8 cellular contexts compared by ENCODE assay signal in the genomic region with DNA sequence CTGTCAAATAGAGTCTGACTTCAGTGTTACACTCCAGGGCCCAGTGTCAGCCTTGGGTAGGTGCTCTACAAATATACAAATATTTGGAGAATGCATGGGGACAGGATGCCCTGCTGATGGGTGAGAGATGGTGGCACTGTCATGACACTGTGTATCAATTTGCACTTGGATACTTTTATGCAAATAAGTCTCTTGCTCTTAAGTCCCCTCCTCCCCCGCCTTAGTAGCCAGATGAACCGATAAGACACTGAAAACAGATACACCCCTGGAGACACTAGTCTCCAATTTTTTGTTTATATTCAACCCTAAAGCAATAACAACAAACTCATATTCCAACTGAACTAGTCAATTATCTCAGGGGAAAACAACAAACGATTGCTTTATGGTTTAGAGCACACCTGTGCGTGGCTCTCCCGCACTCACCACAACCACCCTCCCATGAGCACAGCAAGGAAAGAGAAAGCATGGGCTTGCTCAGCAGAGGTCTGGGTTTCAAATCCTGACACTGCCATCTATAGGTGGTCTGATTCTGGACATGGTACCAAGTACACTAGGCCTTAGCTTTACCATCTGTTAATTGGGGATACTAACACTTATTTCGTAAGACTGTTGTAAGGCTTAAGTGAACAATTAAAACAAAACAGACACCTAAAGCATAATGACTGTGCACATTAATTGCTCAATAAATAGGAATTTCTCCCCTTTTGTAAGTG. TPM values are rescaled to one million over a fixed set of nuclear protein-coding genes. Genes with fewer than 3 reads are reported as not detected.
A peak's percentile ranks its signal among the peaks of the same experiment; 100 is the strongest.
DNase-seq lines count a peak whose midpoint lies in the region; ATAC-seq lines count a peak whose summit lies in the region.

No MANE protein-coding gene starts in this region.

- H3K36me3 ChIP-seq in effector memory CD4-positive, alpha-beta T cell (ENCODE audit: control insufficient read depth, insufficient read depth, low read length) = no peaks in the 10 kb centered on the region

- no peaks in the 10 kb centered on the region for H3K9me3 Mint-ChIP-seq in activated T-helper 2 cell treated with anti-CD3 and anti-CD28 coated beads, Interferon-gamma antibody, Interleukin-2, Interleukin-4, amounts not matched to agents 10 μg/mL and 5 μg/mL and 100 μg/mL, durations not matched to agents 14 hours and 24 hours and 36 hours

- no peak overlapping the region for H3K27ac ChIP-seq in effector memory CD4-positive, alpha-beta T cell (ENCODE audit: insufficient read depth, low read length, poor library complexity, severe bottlenecking)

- H3K36me3 Mint-ChIP-seq in activated T-helper 2 cell treated with anti-CD3 and anti-CD28 coated beads, Interferon-gamma antibody, Interleukin-2, Interleukin-4, amounts not matched to agents 10 μg/mL and 5 μg/mL and 100 μg/mL, durations not matched to agents 14 hours and 24 hours and 36 hours (ENCODE audit: low read depth) = no peaks in the 10 kb centered on the region

- DNase-seq in CD1c-positive myeloid dendritic cell (ENCODE audit: extremely low spot score) (peak; percentile 10), left cardiac atrium (no peak), HuH-7 (ENCODE audit: low spot score) (no peak), DMS 273 treated with DMSO at 0.1 percent for 48 hours (lab: John Stamatoyannopoulos, UW) (no peak)
- peak; percentile 28 for DNase-seq in activated T-helper 2 cell treated with anti-CD3 and anti-CD28 coated beads, Interferon-gamma antibody, Interleukin-2, Interleukin-4, amounts not matched to agents 10 μg/mL and 5 μg/mL and 100 μg/mL, durations not matched to agents 14 hours and 24 hours and 36 hours (ENCODE audit: low spot score)
- DNase-seq in effector memory CD4-positive, alpha-beta T cell = no peak

- H3K4me1 ChIP-seq in effector memory CD4-positive, alpha-beta T cell (ENCODE audit: control insufficient read depth, insufficient read depth, low read length, poor library complexity, severe bottlenecking) = no peaks in the 10 kb centered on the region

- H3K4me3 Mint-ChIP-seq in activated T-helper 2 cell treated with anti-CD3 and anti-CD28 coated beads, Interferon-gamma antibody, Interleukin-2, Interleukin-4, amounts not matched to agents 10 μg/mL and 5 μg/mL and 100 μg/mL, durations not matched to agents 14 hours and 24 hours and 36 hours (ENCODE audit: low read depth) = no peak overlapping the region

- H3K27ac Mint-ChIP-seq in activated T-helper 2 cell treated with anti-CD3 and anti-CD28 coated beads, Interferon-gamma antibody, Interleukin-2, Interleukin-4, amounts not matched to agents 10 μg/mL and 5 μg/mL and 100 μg/mL, durations not matched to agents 14 hours and 24 hours and 36 hours = peak overlapping the region; percentile 54

- no peaks in the 10 kb centered on the region for H3K9me3 ChIP-seq in effector memory CD4-positive, alpha-beta T cell (ENCODE audit: control insufficient read depth, low read length)

- H3K4me1 Mint-ChIP-seq in activated T-helper 2 cell treated with anti-CD3 and anti-CD28 coated beads, Interferon-gamma antibody, Interleukin-2, Interleukin-4, amounts not matched to agents 10 μg/mL and 5 μg/mL and 100 μg/mL, durations not matched to agents 14 hours and 24 hours and 36 hours (ENCODE audit: low read depth) = peaks cover 34% of the 10 kb centered on the region

- intact Hi-C loops in activated T-helper 2 cell treated with anti-CD3 and anti-CD28 coated beads, Interferon-gamma antibody, Interleukin-2, Interleukin-4, amounts not matched to agents 10 μg/mL and 5 μg/mL and 100 μg/mL, durations not matched to agents 14 hours and 24 hours and 36 hours (cut with micrococcal nuclease) = no loop called here
- intact Hi-C loops in left cardiac atrium (cut with DNase I) = no loop called here

- no peaks in the 10 kb centered on the region for H3K27me3 ChIP-seq in effector memory CD4-positive, alpha-beta T cell (replicated peaks; ENCODE audit: control insufficient read depth, insufficient read depth, low read length, poor library complexity, severe bottlenecking)

- no peaks in the 10 kb centered on the region for H3K27me3 Mint-ChIP-seq in activated T-helper 2 cell treated with anti-CD3 and anti-CD28 coated beads, Interferon-gamma antibody, Interleukin-2, Interleukin-4, amounts not matched to agents 10 μg/mL and 5 μg/mL and 100 μg/mL, durations not matched to agents 14 hours and 24 hours and 36 hours (ENCODE audit: low read depth)

- no peak overlapping the region for H3K4me3 ChIP-seq in effector memory CD4-positive, alpha-beta T cell (ENCODE audit: insufficient read depth, low read depth, low read length, poor library complexity, severe bottlenecking)

- ATAC-seq in GM19035 (IDR thresholded peaks at IDR 0.05; ENCODE audit: unreplicated experiment) (peak; percentile 63), HG03432 (IDR thresholded peaks at IDR 0.05; ENCODE audit: unreplicated experiment) (peak; percentile 67), left cardiac atrium (no peak)

RNA-seq across cellular contexts. Expression of a gene that starts 50.3 kb away (rescaled TPM):
- total RNA-seq in activated T-helper 2 cell treated with anti-CD3 and anti-CD28 coated beads, Interferon-gamma antibody, Interleukin-2, Interleukin-4, amounts not matched to agents 10 μg/mL and 5 μg/mL and 100 μg/mL, durations not matched to agents 14 hours and 24 hours and 36 hours = 33.7 and 34.2 TPM in 2 replicates
- 1 to 10 TPM; 6.6 to 7.2 TPM for total RNA-seq in left cardiac atrium

Comparison
In these comparisons a context has a peak if more than half of its experiments do, and no peak if none do; other contexts are left out.
1. DNase-seq: peak in CD1c-positive myeloid dendritic cell (single experiment) and activated T-helper 2 cell treated with anti-CD3 and anti-CD28 coated beads, Interferon-gamma antibody, Interleukin-2, Interleukin-4, amounts not matched to agents 10 μg/mL and 5 μg/mL and 100 μg/mL, durations not matched to agents 14 hours and 24 hours and 36 hours (single experiment); none in left cardiac atrium (single experiment), HuH-7 (single experiment), effector memory CD4-positive, alpha-beta T cell (0 of 3) and DMS 273 treated with DMSO at 0.1 percent for 48 hours (single experiment).
2. ATAC-seq: peak in GM19035 (single experiment) and HG03432 (single experiment); none in left cardiac atrium (0 of 2).